Comparison of ENCODE assay signal across 1 cellular context in the genomic region with DNA sequence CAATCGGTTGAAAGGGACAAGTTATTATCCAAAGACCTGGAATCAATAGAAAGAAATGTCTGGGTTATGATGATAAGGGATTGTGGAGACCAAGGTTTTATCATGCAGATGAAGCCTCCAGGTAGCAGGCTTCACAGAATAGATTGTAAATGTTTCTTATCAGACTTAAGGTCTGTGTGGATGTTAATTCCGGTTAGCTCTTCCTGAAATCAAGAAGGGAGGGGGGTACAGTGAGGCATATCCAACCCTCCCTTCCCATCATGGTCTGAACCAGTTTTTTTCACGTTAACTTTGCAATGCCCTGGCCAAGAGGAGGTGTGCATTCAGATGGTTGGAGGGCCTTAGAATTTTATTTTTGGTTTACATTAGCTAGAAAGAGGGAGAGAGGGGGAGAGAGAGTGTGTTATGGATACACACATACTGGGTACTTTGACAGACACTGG.
TF ChIP-seq lines count a peak whose summit lies in the region.

No MANE protein-coding gene starts in this region.

TF ChIP-seq in K562, 482 proteins besides CTCF, POLR2A, EP300 and RAD21 (continued from another document):
- TF ChIP-seq, protein P1, sequence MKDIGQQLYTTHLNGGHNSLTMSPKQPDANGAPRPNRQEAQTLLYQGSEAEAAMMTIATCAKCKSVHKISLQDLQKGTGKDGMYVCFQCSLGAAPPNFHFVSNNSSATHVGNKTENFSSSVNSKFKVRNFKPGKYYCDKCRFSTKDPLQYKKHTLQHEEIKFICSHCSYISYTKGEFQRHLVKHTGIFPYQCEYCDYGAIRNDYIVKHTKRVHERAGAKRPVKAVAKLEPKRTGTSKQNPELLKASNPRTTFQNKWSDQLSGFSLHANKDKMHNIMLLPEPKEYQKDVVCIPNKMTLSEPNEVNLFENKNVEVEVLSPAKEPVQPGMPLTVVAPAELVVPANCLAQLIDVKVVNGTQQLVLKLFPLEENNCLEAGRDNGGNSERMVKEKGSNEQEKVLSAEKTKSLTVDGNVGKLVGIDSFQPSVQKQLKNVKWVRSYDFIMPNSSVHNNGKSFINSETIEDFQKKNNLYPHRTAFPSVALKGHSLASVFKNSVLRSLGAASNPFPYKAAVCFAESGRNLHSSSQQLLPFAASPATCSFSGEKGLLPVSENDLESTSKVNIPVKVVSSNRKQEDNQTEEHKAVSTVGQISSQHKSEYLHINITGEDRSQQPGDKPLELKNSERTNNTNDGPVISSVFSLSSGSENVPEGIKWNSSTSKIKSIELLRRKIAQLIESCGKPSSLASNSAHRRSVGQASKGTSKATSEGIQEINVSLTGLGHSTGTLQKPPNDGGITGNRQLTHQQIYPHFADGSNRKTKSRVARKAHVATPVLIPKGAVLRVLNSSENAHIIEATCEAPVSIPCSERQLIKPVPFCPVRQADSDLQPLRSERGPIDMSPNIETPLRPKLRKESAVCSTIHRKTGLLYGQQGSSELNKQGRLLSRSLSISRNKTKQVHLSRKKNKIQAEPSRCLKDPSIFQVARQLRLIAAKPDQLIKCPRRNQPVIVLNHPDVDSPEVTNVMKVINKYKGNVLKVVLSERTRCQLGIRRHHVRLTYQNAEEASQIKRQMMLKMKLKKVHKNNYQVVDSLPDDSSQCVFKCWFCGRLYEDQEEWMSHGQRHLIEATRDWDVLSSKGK (CRISPR knock-in tag; IDR thresholded peaks at IDR 0.05) = no peak
- TF ChIP-seq ZNF274 (IDR thresholded peaks at IDR 0.05; ENCODE audit: borderline replicate concordance, low read depth, low read length) = no peak
- TF ChIP-seq TAF1 (IDR thresholded peaks at IDR 0.05; ENCODE audit: control insufficient read depth, extremely low read depth, insufficient read depth, low read length, severe bottlenecking) = no peak
- TF ChIP-seq MTA1 (IDR thresholded peaks at IDR 0.05; ENCODE audit: borderline replicate concordance) = peak; percentile 80; the same call in 1 of the 2 replicates
- TF ChIP-seq RBM39 (optimal IDR thresholded peaks at IDR 0.05; ENCODE audit: low read depth, low read length) = no peak
- TF ChIP-seq KLF16 (IDR thresholded peaks at IDR 0.05) = peak; percentile 96
- peak; percentile 78 for TF ChIP-seq NFIC (IDR thresholded peaks at IDR 0.05)
- TF ChIP-seq, protein P2, sequence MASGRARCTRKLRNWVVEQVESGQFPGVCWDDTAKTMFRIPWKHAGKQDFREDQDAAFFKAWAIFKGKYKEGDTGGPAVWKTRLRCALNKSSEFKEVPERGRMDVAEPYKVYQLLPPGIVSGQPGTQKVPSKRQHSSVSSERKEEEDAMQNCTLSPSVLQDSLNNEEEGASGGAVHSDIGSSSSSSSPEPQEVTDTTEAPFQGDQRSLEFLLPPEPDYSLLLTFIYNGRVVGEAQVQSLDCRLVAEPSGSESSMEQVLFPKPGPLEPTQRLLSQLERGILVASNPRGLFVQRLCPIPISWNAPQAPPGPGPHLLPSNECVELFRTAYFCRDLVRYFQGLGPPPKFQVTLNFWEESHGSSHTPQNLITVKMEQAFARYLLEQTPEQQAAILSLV (tag; IDR thresholded peaks at IDR 0.05) = peak; percentile 23; the same call in 1 of the 2 replicates
- peak; percentile 81 for TF ChIP-seq LEF1 (IDR thresholded peaks at IDR 0.05)
- no peak for TF ChIP-seq NFRKB (IDR thresholded peaks at IDR 0.05; ENCODE audit: low read depth)
- no peak for TF ChIP-seq CHD4 (IDR thresholded peaks at IDR 0.05; ENCODE audit: insufficient read depth, insufficient replicate concordance, low read depth, low read length, poor library complexity, severe bottlenecking)
- TF ChIP-seq, protein P3, sequence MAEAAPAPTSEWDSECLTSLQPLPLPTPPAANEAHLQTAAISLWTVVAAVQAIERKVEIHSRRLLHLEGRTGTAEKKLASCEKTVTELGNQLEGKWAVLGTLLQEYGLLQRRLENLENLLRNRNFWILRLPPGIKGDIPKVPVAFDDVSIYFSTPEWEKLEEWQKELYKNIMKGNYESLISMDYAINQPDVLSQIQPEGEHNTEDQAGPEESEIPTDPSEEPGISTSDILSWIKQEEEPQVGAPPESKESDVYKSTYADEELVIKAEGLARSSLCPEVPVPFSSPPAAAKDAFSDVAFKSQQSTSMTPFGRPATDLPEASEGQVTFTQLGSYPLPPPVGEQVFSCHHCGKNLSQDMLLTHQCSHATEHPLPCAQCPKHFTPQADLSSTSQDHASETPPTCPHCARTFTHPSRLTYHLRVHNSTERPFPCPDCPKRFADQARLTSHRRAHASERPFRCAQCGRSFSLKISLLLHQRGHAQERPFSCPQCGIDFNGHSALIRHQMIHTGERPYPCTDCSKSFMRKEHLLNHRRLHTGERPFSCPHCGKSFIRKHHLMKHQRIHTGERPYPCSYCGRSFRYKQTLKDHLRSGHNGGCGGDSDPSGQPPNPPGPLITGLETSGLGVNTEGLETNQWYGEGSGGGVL (CRISPR knock-in tag; IDR thresholded peaks at IDR 0.05) = no peak
- TF ChIP-seq BCOR (IDR thresholded peaks at IDR 0.05) = no peak; the same call in 1 of the 2 replicates
- peak; percentile 83; the same call in 1 of the 2 replicates for TF ChIP-seq GATAD2A (IDR thresholded peaks at IDR 0.05)
- TF ChIP-seq SMAD4 (CRISPR knock-in tag; conservative IDR thresholded peaks at IDR 0.05) = peak; percentile 71
- TF ChIP-seq CREB1 (IDR thresholded peaks at IDR 0.05) = peak; percentile 32
- no peak for TF ChIP-seq CREB1 (CRISPR knock-in tag; IDR thresholded peaks at IDR 0.05)
- TF ChIP-seq NUFIP1 (IDR thresholded peaks at IDR 0.05; ENCODE audit: partially characterized antibody) = no peak
- no peak for TF ChIP-seq CBFB (CRISPR knock-in tag; IDR thresholded peaks at IDR 0.05)
- TF ChIP-seq, protein P4, sequence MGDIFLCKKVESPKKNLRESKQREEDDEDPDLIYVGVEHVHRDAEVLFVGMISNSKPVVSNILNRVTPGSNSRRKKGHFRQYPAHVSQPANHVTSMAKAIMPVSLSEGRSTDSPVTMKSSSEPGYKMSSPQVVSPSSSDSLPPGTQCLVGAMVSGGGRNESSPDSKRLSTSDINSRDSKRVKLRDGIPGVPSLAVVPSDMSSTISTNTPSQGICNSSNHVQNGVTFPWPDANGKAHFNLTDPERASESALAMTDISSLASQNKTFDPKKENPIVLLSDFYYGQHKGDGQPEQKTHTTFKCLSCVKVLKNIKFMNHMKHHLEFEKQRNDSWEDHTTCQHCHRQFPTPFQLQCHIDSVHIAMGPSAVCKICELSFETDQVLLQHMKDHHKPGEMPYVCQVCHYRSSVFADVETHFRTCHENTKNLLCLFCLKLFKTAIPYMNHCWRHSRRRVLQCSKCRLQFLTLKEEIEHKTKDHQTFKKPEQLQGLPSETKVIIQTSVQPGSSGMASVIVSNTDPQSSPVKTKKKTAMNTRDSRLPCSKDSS (IDR thresholded peaks at IDR 0.05; ENCODE audit: low read depth, partially characterized antibody) = no peak
- TF ChIP-seq ZNF431 (CRISPR knock-in tag; IDR thresholded peaks at IDR 0.05) = 0 out of 2 replicates have a peak, but pooled peaks have one; percentile 19
- peak; percentile 99 for TF ChIP-seq ZEB2 (IDR thresholded peaks at IDR 0.05)
- TF ChIP-seq CHD2 (IDR thresholded peaks at IDR 0.05; ENCODE audit: low read depth, low read length) = no peak
- TF ChIP-seq NFE2 (IDR thresholded peaks at IDR 0.05; ENCODE audit: low read depth) = peak; percentile 37
- no peak for TF ChIP-seq RFX1 (IDR thresholded peaks at IDR 0.05)
- no peak for TF ChIP-seq POLR3A (IDR thresholded peaks at IDR 0.05; ENCODE audit: borderline replicate concordance, extremely low read depth, insufficient read depth, insufficient read length)
- no peak for TF ChIP-seq SMAD1 (IDR thresholded peaks at IDR 0.05; ENCODE audit: low read depth, low read length, partially characterized antibody)
- TF ChIP-seq MYNN (IDR thresholded peaks at IDR 0.05) = 0 out of 2 replicates have a peak, but pooled peaks have one; percentile 5
- TF ChIP-seq MYNN (CRISPR knock-in tag; IDR thresholded peaks at IDR 0.05) = no peak
- no peak for TF ChIP-seq ZKSCAN3 (CRISPR knock-in tag; IDR thresholded peaks at IDR 0.05)
- TF ChIP-seq, protein P5, sequence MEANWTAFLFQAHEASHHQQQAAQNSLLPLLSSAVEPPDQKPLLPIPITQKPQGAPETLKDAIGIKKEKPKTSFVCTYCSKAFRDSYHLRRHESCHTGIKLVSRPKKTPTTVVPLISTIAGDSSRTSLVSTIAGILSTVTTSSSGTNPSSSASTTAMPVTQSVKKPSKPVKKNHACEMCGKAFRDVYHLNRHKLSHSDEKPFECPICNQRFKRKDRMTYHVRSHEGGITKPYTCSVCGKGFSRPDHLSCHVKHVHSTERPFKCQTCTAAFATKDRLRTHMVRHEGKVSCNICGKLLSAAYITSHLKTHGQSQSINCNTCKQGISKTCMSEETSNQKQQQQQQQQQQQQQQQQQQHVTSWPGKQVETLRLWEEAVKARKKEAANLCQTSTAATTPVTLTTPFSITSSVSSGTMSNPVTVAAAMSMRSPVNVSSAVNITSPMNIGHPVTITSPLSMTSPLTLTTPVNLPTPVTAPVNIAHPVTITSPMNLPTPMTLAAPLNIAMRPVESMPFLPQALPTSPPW (CRISPR knock-in tag; IDR thresholded peaks at IDR 0.05) = peak; percentile 50
- no peak for TF ChIP-seq CAMTA2 (CRISPR knock-in tag; conservative IDR thresholded peaks at IDR 0.05)
- TF ChIP-seq, protein P6, sequence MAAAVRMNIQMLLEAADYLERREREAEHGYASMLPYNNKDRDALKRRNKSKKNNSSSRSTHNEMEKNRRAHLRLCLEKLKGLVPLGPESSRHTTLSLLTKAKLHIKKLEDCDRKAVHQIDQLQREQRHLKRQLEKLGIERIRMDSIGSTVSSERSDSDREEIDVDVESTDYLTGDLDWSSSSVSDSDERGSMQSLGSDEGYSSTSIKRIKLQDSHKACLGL (CRISPR knock-in tag; IDR thresholded peaks at IDR 0.05; ENCODE audit: borderline replicate concordance, poor library complexity, severe bottlenecking) = no peak
- peak; percentile 10 for TF ChIP-seq TAF9B (IDR thresholded peaks at IDR 0.05; ENCODE audit: partially characterized antibody)
- no peak for TF ChIP-seq ZNF57 (CRISPR knock-in tag; IDR thresholded peaks at IDR 0.05)
- peak; percentile 48 for TF ChIP-seq CXXC5 (CRISPR knock-in tag; IDR thresholded peaks at IDR 0.05)
- TF ChIP-seq SMARCE1 (IDR thresholded peaks at IDR 0.05) = peak; percentile 80; the same call in 1 of the 2 replicates
- TF ChIP-seq ZSCAN32 (CRISPR knock-in tag; IDR thresholded peaks at IDR 0.05) = no peak; the same call in 1 of the 2 replicates
- TF ChIP-seq ZNF717 (CRISPR knock-in tag; IDR thresholded peaks at IDR 0.05) = no peak
- TF ChIP-seq SMARCA4 (IDR thresholded peaks at IDR 0.05) = peak; percentile 91
- no peak for TF ChIP-seq CCAR2 (IDR thresholded peaks at IDR 0.05; ENCODE audit: low read depth, low read length)
- TF ChIP-seq, protein P7, sequence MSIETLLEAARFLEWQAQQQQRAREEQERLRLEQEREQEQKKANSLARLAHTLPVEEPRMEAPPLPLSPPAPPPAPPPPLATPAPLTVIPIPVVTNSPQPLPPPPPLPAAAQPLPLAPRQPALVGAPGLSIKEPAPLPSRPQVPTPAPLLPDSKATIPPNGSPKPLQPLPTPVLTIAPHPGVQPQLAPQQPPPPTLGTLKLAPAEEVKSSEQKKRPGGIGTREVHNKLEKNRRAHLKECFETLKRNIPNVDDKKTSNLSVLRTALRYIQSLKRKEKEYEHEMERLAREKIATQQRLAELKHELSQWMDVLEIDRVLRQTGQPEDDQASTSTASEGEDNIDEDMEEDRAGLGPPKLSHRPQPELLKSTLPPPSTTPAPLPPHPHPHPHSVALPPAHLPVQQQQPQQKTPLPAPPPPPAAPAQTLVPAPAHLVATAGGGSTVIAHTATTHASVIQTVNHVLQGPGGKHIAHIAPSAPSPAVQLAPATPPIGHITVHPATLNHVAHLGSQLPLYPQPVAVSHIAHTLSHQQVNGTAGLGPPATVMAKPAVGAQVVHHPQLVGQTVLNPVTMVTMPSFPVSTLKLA (conservative IDR thresholded peaks at IDR 0.05) = peak in 1 of 2 experiments; percentile 54; a peak in 2 of 4 replicates
- TF ChIP-seq, protein P8, sequence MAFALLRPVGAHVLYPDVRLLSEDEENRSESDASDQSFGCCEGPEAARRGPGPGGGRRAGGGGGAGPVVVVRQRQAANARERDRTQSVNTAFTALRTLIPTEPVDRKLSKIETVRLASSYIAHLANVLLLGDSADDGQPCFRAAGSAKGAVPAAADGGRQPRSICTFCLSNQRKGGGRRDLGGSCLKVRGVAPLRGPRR (CRISPR knock-in tag; IDR thresholded peaks at IDR 0.05) = no peak
- no peak for TF ChIP-seq PTTG1 (tag; IDR thresholded peaks at IDR 0.05; ENCODE audit: low read depth)
- TF ChIP-seq SPI1 (IDR thresholded peaks at IDR 0.05; ENCODE audit: borderline replicate concordance, low read depth, low read length) = peak; percentile 41; the same call in 1 of the 2 replicates
- peak in 1 of 2 experiments; percentile 82; a peak in 2 of 4 replicates for TF ChIP-seq NONO (IDR thresholded peaks at IDR 0.05; ENCODE audit: low read depth in 2 of 2, low read length in 1 of 2)
- 0 out of 2 replicates have a peak, but pooled peaks have one; percentile 32 for TF ChIP-seq DDX20 (tag; IDR thresholded peaks at IDR 0.05; ENCODE audit: low read depth)
- TF ChIP-seq ZFP1 (CRISPR knock-in tag; IDR thresholded peaks at IDR 0.05) = peak; percentile 38; the same call in 1 of the 2 replicates
- TF ChIP-seq TBL1XR1 (IDR thresholded peaks at IDR 0.05; ENCODE audit: low read length in 2 of 2) = peak in 1 of 2 experiments; percentile 91; a peak in 2 of 4 replicates
- TF ChIP-seq MTA2 (IDR thresholded peaks at IDR 0.05; ENCODE audit: low read depth) = peak; percentile 91
- TF ChIP-seq MEF2D (tag; conservative IDR thresholded peaks at IDR 0.05; ENCODE audit: low read depth) = 0 out of 2 replicates have a peak, but pooled peaks have one; percentile 14
